ENCODE assay signal across 1 cellular context in the genomic region with DNA sequence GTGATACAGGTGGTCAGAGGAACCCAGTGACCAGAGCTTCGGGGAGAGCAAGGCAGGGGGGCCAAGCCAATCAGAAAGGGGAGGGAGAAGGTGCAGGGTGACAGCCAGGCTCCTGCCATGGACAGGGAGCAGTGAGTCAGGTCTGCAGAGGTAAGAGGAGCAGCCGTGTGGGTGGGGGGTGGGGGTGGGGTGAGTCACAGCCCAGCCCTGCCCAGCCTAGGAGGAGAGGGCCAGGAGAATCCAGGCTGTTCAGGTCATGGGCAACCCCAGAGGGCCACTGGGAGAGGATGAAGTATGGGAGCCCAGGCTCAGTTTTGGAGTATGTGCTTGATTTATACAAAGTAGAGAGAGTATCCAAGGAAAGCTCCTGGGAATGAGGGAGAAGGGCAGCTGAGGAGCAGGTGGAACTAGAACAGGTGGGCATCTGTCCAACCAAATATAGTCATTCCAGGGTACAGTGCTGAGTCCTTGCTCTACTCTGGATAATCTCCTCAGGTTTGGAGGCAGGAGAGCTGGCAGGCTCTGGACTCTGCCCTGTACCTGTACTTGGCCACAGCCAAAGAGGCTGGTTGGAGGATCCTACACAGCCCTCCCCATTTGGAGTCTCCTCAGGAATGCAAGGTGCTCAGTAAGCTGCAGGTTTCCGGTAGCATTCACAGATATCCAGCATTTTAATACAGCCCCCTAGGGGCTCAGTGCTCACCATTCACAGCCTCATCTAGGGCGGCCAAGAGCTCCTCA.
A peak's percentile ranks its signal among the peaks of the same experiment; 100 is the strongest.
TF ChIP-seq lines count a peak whose summit lies in the region.

No MANE protein-coding gene starts in this region.

TF ChIP-seq in HEK293, 187 proteins besides CTCF, POLR2A, EP300 and RAD21 (continued from another document and continues in another):
- TF ChIP-seq ZNF398 (tag by site-specific recombination; IDR thresholded peaks at IDR 0.05) (no peak), ZNF664 (tag by site-specific recombination; IDR thresholded peaks at IDR 0.05) (no peak), ZNF629 (tag by site-specific recombination; IDR thresholded peaks at IDR 0.05) (0 out of 2 replicates have a peak, but pooled peaks have one; percentile 19), ZNF639 (tag by site-specific recombination; IDR thresholded peaks at IDR 0.05) (no peak), ZNF155 (tag by site-specific recombination; IDR thresholded peaks at IDR 0.05) (no peak), BCL11A (tag by site-specific recombination; IDR thresholded peaks at IDR 0.05; ENCODE audit: low read depth) (no peak), SCRT2 (tag by site-specific recombination; IDR thresholded peaks at IDR 0.05) (peak; percentile 53; the same call in 1 of the 2 replicates), EGR2 (tag by site-specific recombination; IDR thresholded peaks at IDR 0.05; ENCODE audit: low read depth) (peak; percentile 84), ZNF169 (tag by site-specific recombination; IDR thresholded peaks at IDR 0.05) (no peak), ZNF473 (tag by site-specific recombination; IDR thresholded peaks at IDR 0.05) (no peak), YY2 (tag by site-specific recombination; IDR thresholded peaks at IDR 0.05) (no peak), ZBTB26 (tag by site-specific recombination; optimal IDR thresholded peaks at IDR 0.05) (peak; percentile 6), ZNF114 (tag by site-specific recombination; IDR thresholded peaks at IDR 0.05) (no peak), ZNF37A (tag by site-specific recombination; IDR thresholded peaks at IDR 0.05) (no peak), ZNF221 (tag by site-specific recombination; IDR thresholded peaks at IDR 0.05; ENCODE audit: borderline replicate concordance) (no peak), GLI4 (tag by site-specific recombination; IDR thresholded peaks at IDR 0.05) (no peak), ZNF768 (tag by site-specific recombination; IDR thresholded peaks at IDR 0.05) (no peak), ZNF544 (tag by site-specific recombination; IDR thresholded peaks at IDR 0.05) (no peak), BCL11B (tag by site-specific recombination; IDR thresholded peaks at IDR 0.05; ENCODE audit: low read depth) (no peak), ZNF19 (tag by site-specific recombination; IDR thresholded peaks at IDR 0.05; ENCODE audit: low read depth) (no peak), ZNF416 (tag by site-specific recombination; IDR thresholded peaks at IDR 0.05) (no peak), ZXDB (tag by site-specific recombination; IDR thresholded peaks at IDR 0.05) (no peak), ZIC2 (tag by site-specific recombination; IDR thresholded peaks at IDR 0.05) (no peak), ZNF692 (tag by site-specific recombination; IDR thresholded peaks at IDR 0.05) (no peak), ZNF341 (tag by site-specific recombination; IDR thresholded peaks at IDR 0.05; ENCODE audit: low read depth) (0 out of 2 replicates have a peak, but pooled peaks have one; percentile 10), ZBTB20 (tag by site-specific recombination; IDR thresholded peaks at IDR 0.05) (peak; percentile 57), ZNF660 (tag by site-specific recombination; IDR thresholded peaks at IDR 0.05) (no peak), ZNF48 (tag by site-specific recombination; IDR thresholded peaks at IDR 0.05) (no peak), ZNF248 (tag by site-specific recombination; IDR thresholded peaks at IDR 0.05) (no peak), ZNF548 (tag by site-specific recombination; IDR thresholded peaks at IDR 0.05) (no peak), ZNF510 (tag by site-specific recombination; IDR thresholded peaks at IDR 0.05; ENCODE audit: insufficient replicate concordance) (no peak), KLF17 (tag by site-specific recombination; IDR thresholded peaks at IDR 0.05) (peak; percentile 26; the same call in 1 of the 2 replicates), ZNF132 (tag by site-specific recombination; IDR thresholded peaks at IDR 0.05; ENCODE audit: borderline replicate concordance) (no peak), ZNF148 (tag by site-specific recombination; IDR thresholded peaks at IDR 0.05; ENCODE audit: borderline replicate concordance) (no peak), ZNF549 (tag by site-specific recombination; IDR thresholded peaks at IDR 0.05) (no peak), ZNF138 (tag by site-specific recombination; IDR thresholded peaks at IDR 0.05; ENCODE audit: borderline replicate concordance) (no peak), ZNF747 (tag by site-specific recombination; IDR thresholded peaks at IDR 0.05) (no peak), ZNF335 (tag by site-specific recombination; conservative IDR thresholded peaks at IDR 0.05) (no peak), ZNF10 (tag by site-specific recombination; IDR thresholded peaks at IDR 0.05) (no peak), ZSCAN16 (tag by site-specific recombination; IDR thresholded peaks at IDR 0.05) (peak; percentile 31; the same call in 1 of the 2 replicates)
- TF ChIP-seq, protein P1, sequence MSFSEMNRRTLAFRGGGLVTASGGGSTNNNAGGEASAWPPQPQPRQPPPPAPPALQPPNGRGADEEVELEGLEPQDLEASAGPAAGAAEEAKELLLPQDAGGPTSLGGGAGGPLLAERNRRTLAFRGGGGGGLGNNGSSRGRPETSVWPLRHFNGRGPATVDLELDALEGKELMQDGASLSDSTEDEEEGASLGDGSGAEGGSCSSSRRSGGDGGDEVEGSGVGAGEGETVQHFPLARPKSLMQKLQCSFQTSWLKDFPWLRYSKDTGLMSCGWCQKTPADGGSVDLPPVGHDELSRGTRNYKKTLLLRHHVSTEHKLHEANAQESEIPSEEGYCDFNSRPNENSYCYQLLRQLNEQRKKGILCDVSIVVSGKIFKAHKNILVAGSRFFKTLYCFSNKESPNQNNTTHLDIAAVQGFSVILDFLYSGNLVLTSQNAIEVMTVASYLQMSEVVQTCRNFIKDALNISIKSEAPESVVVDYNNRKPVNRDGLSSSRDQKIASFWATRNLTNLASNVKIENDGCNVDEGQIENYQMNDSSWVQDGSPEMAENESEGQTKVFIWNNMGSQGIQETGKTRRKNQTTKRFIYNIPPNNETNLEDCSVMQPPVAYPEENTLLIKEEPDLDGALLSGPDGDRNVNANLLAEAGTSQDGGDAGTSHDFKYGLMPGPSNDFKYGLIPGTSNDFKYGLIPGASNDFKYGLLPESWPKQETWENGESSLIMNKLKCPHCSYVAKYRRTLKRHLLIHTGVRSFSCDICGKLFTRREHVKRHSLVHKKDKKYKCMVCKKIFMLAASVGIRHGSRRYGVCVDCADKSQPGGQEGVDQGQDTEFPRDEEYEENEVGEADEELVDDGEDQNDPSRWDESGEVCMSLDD (tag by site-specific recombination; IDR thresholded peaks at IDR 0.05), result no peak
- TF ChIP-seq, protein P2, sequence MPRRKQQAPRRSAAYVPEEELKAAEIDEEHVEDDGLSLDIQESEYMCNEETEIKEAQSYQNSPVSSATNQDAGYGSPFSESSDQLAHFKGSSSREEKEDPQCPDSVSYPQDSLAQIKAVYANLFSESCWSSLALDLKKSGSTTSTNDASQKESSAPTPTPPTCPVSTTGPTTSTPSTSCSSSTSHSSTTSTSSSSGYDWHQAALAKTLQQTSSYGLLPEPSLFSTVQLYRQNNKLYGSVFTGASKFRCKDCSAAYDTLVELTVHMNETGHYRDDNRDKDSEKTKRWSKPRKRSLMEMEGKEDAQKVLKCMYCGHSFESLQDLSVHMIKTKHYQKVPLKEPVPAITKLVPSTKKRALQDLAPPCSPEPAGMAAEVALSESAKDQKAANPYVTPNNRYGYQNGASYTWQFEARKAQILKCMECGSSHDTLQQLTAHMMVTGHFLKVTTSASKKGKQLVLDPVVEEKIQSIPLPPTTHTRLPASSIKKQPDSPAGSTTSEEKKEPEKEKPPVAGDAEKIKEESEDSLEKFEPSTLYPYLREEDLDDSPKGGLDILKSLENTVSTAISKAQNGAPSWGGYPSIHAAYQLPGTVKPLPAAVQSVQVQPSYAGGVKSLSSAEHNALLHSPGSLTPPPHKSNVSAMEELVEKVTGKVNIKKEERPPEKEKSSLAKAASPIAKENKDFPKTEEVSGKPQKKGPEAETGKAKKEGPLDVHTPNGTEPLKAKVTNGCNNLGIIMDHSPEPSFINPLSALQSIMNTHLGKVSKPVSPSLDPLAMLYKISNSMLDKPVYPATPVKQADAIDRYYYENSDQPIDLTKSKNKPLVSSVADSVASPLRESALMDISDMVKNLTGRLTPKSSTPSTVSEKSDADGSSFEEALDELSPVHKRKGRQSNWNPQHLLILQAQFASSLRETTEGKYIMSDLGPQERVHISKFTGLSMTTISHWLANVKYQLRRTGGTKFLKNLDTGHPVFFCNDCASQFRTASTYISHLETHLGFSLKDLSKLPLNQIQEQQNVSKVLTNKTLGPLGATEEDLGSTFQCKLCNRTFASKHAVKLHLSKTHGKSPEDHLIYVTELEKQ (tag by site-specific recombination; IDR thresholded peaks at IDR 0.05; ENCODE audit: borderline replicate concordance), result no peak
- TF ChIP-seq, protein P3, sequence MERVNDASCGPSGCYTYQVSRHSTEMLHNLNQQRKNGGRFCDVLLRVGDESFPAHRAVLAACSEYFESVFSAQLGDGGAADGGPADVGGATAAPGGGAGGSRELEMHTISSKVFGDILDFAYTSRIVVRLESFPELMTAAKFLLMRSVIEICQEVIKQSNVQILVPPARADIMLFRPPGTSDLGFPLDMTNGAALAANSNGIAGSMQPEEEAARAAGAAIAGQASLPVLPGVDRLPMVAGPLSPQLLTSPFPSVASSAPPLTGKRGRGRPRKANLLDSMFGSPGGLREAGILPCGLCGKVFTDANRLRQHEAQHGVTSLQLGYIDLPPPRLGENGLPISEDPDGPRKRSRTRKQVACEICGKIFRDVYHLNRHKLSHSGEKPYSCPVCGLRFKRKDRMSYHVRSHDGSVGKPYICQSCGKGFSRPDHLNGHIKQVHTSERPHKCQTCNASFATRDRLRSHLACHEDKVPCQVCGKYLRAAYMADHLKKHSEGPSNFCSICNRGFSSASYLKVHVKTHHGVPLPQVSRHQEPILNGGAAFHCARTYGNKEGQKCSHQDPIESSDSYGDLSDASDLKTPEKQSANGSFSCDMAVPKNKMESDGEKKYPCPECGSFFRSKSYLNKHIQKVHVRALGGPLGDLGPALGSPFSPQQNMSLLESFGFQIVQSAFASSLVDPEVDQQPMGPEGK (tag by site-specific recombination; IDR thresholded peaks at IDR 0.05), result no peak; the same call in 1 of the 2 replicates
